In the genomic region with DNA sequence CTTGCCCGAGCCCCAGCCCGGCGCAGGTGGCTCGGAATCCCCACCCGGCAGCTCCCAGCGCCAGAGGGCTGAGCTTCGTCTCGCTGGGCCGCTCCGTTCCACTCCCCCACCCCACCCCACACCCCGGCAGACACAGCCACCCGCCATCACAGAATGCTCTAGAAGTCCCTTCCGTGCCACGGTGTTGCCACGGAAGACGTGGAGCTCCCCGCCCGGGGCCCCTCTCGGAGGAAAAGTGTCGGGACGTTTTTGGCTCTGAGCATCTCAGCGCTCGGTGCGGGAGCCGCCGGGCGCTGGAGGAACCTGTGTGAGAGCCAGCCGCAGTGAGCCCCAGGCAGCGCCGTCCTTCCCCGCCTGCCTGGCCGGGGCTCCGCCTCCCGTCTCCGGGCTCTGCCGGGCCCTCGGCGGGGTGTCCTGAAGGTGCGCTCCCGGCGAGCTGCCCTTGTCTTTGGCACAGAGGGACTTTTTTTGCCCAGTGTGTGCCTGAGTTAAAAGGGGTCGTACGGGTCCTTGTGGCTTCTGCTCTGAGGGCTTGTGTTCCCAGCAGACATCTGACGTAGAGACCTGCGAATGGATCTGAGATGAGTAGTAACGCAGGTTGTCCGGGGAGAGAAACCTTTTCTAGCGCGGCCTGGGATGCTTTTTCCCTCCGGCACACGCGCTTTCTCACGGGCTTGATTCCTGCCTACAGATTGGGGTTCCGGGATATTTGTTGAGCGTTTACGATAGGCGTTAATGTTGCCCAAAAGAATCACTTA, we compare ENCODE assay signal across 8 cellular contexts. TPM values are rescaled to one million over a fixed set of nuclear protein-coding genes. Genes with fewer than 3 reads are reported as not detected.
DNase-seq lines count a peak whose midpoint lies in the region; FAIRE-seq and TF ChIP-seq lines count a peak whose summit lies in the region.

No MANE protein-coding gene starts in this region.

- H3K27ac ChIP-seq in endothelial cell of umbilical vein (ENCODE audit: insufficient read depth, low read depth, low read length), result peak overlapping the region; percentile 45

- intact Hi-C loops in endothelial cell of umbilical vein (cut with micrococcal nuclease), result loop anchor here (5.0 kb wide), 1 partner anchor 193 kb away; the partner anchor contains the start of gene PHLPP1

- H3K9me1 ChIP-seq in endothelial cell of umbilical vein (replicated peaks; ENCODE audit: control insufficient read depth, extremely low read depth, insufficient read depth, low read length), result no peaks in the 10 kb centered on the region

- peaks cover 3% of the 10 kb centered on the region for H4K20me1 ChIP-seq in endothelial cell of umbilical vein (replicated peaks; ENCODE audit: control insufficient read depth, extremely low read depth, insufficient read depth, low read length)

- peak overlapping the region; percentile 98 for H3K4me2 ChIP-seq in endothelial cell of umbilical vein (ENCODE audit: insufficient read depth, low read length)

- no peaks in the 10 kb centered on the region for H3K27me3 ChIP-seq in endothelial cell of umbilical vein (ENCODE audit: control insufficient read depth in 2 of 2, insufficient read depth in 2 of 2, low read length in 2 of 2)

- CTCF ChIA-PET in endothelial cell of umbilical vein (lab: Charles Lee), result interaction anchor here (0.8 to 5.1 kb wide), 5 partner anchors 8 to 99 kb away, joined by 3 to 60 read pairs (median 4); no protein-coding TSS in a partner anchor

- H2AFZ ChIP-seq in endothelial cell of umbilical vein (ENCODE audit: low read depth, low read length), result peak overlapping the region; percentile 1

- H3K9ac ChIP-seq in endothelial cell of umbilical vein (replicated peaks; ENCODE audit: extremely low read depth, insufficient read depth, low read length), result peak overlapping the region; percentile 95

- dilution Hi-C loops in endothelial cell of umbilical vein (cut with MboI; ENCODE audit: extremely low pct_ligation_motif_present, low sequenced_read_pairs), result no loop called here

- H3K4me3 ChIP-seq in AG09309 (ENCODE audit: control insufficient read depth, low read depth, low read length) (peak overlapping the region; percentile 46), endothelial cell of umbilical vein (replicated peaks in 1 of 3; ENCODE audit: insufficient read depth in 1 of 3, low read depth in 1 of 3, low read length in 3 of 3) (peak overlapping the region; percentile 78 to 91 (median 85))

- H3K36me3 ChIP-seq in endothelial cell of umbilical vein (ENCODE audit: control insufficient read depth in 2 of 2, extremely low read depth in 1 of 2, insufficient read depth in 2 of 2, low read length in 2 of 2), result no peaks in the 10 kb centered on the region

- TF ChIP-seq POLR2A in endothelial cell of umbilical vein (IDR thresholded peaks at IDR 0.05; ENCODE audit: low read depth, low read length), result no peak

- DNase-seq in AG09309 (ENCODE audit: low read depth) (no peak), GM19238 (ENCODE audit: insufficient read length, low spot score) (peak; percentile 43), NCI-H446 treated with DMSO at 0.1 percent for 48 hours (lab: John Stamatoyannopoulos, UW) (peak; percentile 15), activated T-cell treated with anti-CD3 and anti-CD28 coated beads for 1 hour (ENCODE audit: low read depth) (peak; percentile 49), endothelial cell of umbilical vein (ENCODE audit: low read depth, low spot score) (peak; percentile 66), mucosa of gallbladder (ENCODE audit: low spot score) (peak; percentile 42), NCI-H1436 treated with DMSO at 0.1 percent for 48 hours (lab: John Stamatoyannopoulos, UW) (no peak)
- peak; percentile 44 for DNase-seq in stimulated activated CD8-positive, alpha-beta memory T cell treated with anti-CD3 and anti-CD28 coated beads, Interleukin-4, amount 100 ng/mL, for 24 hours (ENCODE audit: low read depth)

- TF ChIP-seq CTCF in AG09309 (IDR thresholded peaks at IDR 0.05; ENCODE audit: control insufficient read depth, insufficient read depth, low read depth, low read length, missing control alignments) (no peak), endothelial cell of umbilical vein (IDR thresholded peaks at IDR 0.05; ENCODE audit: extremely low read depth in 1 of 2, insufficient read depth in 1 of 2, low read depth in 1 of 2, low read length in 2 of 2) (no peak)

- FAIRE-seq in endothelial cell of umbilical vein (lab: Jason Lieb, UNC), result no peak

- H3K9me3 ChIP-seq in endothelial cell of umbilical vein (replicated peaks; ENCODE audit: control insufficient read depth, insufficient read depth, low read length), result no peaks in the 10 kb centered on the region

- POLR2A ChIA-PET in endothelial cell of umbilical vein (lab: Charles Lee), result interaction anchor here (1.2 kb wide), 1 partner anchor 74 kb away, joined by 3 read pairs; no protein-coding TSS in a partner anchor

- peaks cover 56% of the 10 kb centered on the region for H3K79me2 ChIP-seq in endothelial cell of umbilical vein (ENCODE audit: control insufficient read depth, insufficient read depth, low read length)

- H3K4me1 ChIP-seq in endothelial cell of umbilical vein (ENCODE audit: control insufficient read depth, extremely low read depth, insufficient read depth, low read length), result peaks cover 33% of the 10 kb centered on the region

- BruUV-seq in endothelial cell of umbilical vein (replicated peaks; lab: Mats Ljungman, UMichigan), result no TSS peak

TF ChIP-seq in endothelial cell of umbilical vein, 7 proteins besides CTCF, POLR2A, EP300 and RAD21:
- TF ChIP-seq, protein P1, sequence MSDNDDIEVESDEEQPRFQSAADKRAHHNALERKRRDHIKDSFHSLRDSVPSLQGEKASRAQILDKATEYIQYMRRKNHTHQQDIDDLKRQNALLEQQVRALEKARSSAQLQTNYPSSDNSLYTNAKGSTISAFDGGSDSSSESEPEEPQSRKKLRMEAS (IDR thresholded peaks at IDR 0.05; ENCODE audit: insufficient read depth, insufficient read length), result no peak
- TF ChIP-seq POLR2AphosphoS5 (IDR thresholded peaks at IDR 0.05; ENCODE audit: insufficient read depth, low read depth, low read length), result peak; percentile 26

RNA-seq across cellular contexts. Expression of gene ZCCHC2, which starts 1.8 kb away (rescaled TPM):
- total RNA-seq in endothelial cell of umbilical vein (20.6 and 27.2 TPM in 2 replicates), mucosa of gallbladder (38.2 TPM)
- 16.2 and 18.0 TPM in 2 replicates for polyA plus RNA-seq in endothelial cell of umbilical vein
- polyA plus RNA-seq in endothelial cell of umbilical vein (2011; cell fraction: cytosol; rRNA removed), result 13.0 and 14.3 TPM in 2 replicates
- 27.9 and 31.0 TPM in 2 replicates for polyA plus RNA-seq in endothelial cell of umbilical vein (2011; cell fraction: nucleus; rRNA removed)
- 7.8 and 12.3 TPM in 2 replicates for polyA plus RNA-seq in endothelial cell of umbilical vein (2012)
- polyA minus RNA-seq in endothelial cell of umbilical vein, result 38.7 and 41.3 TPM in 2 replicates
- 22.9 TPM for polyA minus RNA-seq in endothelial cell of umbilical vein (2011; cell fraction: cytosol; rRNA and poly(A)+ RNA removed)
- 32.1 and 39.8 TPM in 2 replicates for polyA minus RNA-seq in endothelial cell of umbilical vein (2011; cell fraction: nucleus; rRNA and poly(A)+ RNA removed)

Comparison
In these comparisons a context has a peak if more than half of its experiments do, and no peak if none do; other contexts are left out.
1. DNase-seq: peak in GM19238 (single experiment), NCI-H446 treated with DMSO at 0.1 percent for 48 hours (single experiment), activated T-cell treated with anti-CD3 and anti-CD28 coated beads for 1 hour (single experiment), endothelial cell of umbilical vein (single experiment), mucosa of gallbladder (single experiment) and stimulated activated CD8-positive, alpha-beta memory T cell treated with anti-CD3 and anti-CD28 coated beads, Interleukin-4, amount 100 ng/mL, for 24 hours (single experiment); none in AG09309 (single experiment) and NCI-H1436 treated with DMSO at 0.1 percent for 48 hours (single experiment).